In genomic region chr9:68947015-68947414, GRCh38 we compare ENCODE assay signal across 17 cellular contexts.
"Had no signal": no experiment of that assay in that cellular context is flagged by ENCODE, and none has a peak within 500 bp of the region (broad histone marks: within the 10 kb centered on the region; RNA-seq: fewer than 3 reads in every experiment).

No MANE protein-coding gene starts in this region.

- H3K4me3 ChIP-seq: dorsolateral prefrontal cortex, gastroesophageal sphincter, ovary, sigmoid colon, spleen, thyroid gland, uterus had no signal

- H3K4me1 ChIP-seq: gastroesophageal sphincter, sigmoid colon, thyroid gland, uterus had no signal

- H3K36me3 ChIP-seq: gastroesophageal sphincter, ovary, sigmoid colon, thyroid gland, uterus had no signal

- H3K9me3 ChIP-seq: gastroesophageal sphincter, ovary, sigmoid colon, spleen, thyroid gland, uterus had no signal

- ATAC-seq: gastroesophageal sphincter, left lobe of liver had no signal

- H3K27ac Mint-ChIP-seq: activated B cell treated with CpG ODN at 0.5 μM for 24 hours; T-helper 1 cell treated with Interleukin-12 subunit alpha and Interleukin-12 subunit beta and Interleukin-4 antibody, amounts not matched to agents 30 μg/mL and 1 μg/mL, for 36 hours had no signal

- H3K4me3 Mint-ChIP-seq: activated B cell treated with CpG ODN at 0.5 μM for 24 hours; activated naive CD4-positive, alpha-beta T cell treated with anti-CD3 and anti-CD28 coated beads, Interleukin-2, amount 50 U/mL, for 24 hours; naive B cell; T-helper 1 cell treated with Interleukin-12 subunit alpha and Interleukin-12 subunit beta and Interleukin-4 antibody, amounts not matched to agents 30 μg/mL and 1 μg/mL, for 36 hours had no signal

- H3K27ac ChIP-seq: dorsolateral prefrontal cortex, gastroesophageal sphincter, ovary, sigmoid colon, spleen, thyroid gland, uterus had no signal

- DNase-seq: activated B cell treated with CpG ODN at 0.5 μM for 24 hours; activated effector memory CD4-positive, alpha-beta T cell treated with anti-CD3 and anti-CD28 coated beads, Interleukin-2, amount 50 U/mL, for 16 hours; activated T-cell treated with anti-CD3 and anti-CD28 coated beads for 4 hours; amniotic stem cell; dorsolateral prefrontal cortex; mammary epithelial cell; naive B cell; ovary; sigmoid colon; spleen; stimulated activated CD4-positive, alpha-beta T cell treated with anti-CD3 and anti-CD28 coated beads, Interleukin-1b, Interleukin-23, amount 100 ng/mL, for 48 hours; thyroid gland; uterus had no signal

- H3K27me3 Mint-ChIP-seq: activated B cell treated with CpG ODN at 0.5 μM for 24 hours; activated naive CD4-positive, alpha-beta T cell treated with anti-CD3 and anti-CD28 coated beads, Interleukin-2, amount 50 U/mL, for 24 hours; naive B cell had no signal

- H3K9me3 Mint-ChIP-seq: activated B cell treated with CpG ODN at 0.5 μM for 24 hours; activated naive CD4-positive, alpha-beta T cell treated with anti-CD3 and anti-CD28 coated beads, Interleukin-2, amount 50 U/mL, for 24 hours; naive B cell; T-helper 1 cell treated with Interleukin-12 subunit alpha and Interleukin-12 subunit beta and Interleukin-4 antibody, amounts not matched to agents 30 μg/mL and 1 μg/mL, for 36 hours had no signal

- H3K36me3 Mint-ChIP-seq: activated naive CD4-positive, alpha-beta T cell treated with anti-CD3 and anti-CD28 coated beads, Interleukin-2, amount 50 U/mL, for 24 hours had no signal

- H3K27me3 ChIP-seq: dorsolateral prefrontal cortex, gastroesophageal sphincter, ovary, sigmoid colon, spleen, thyroid gland, uterus had no signal
